Comparison of ENCODE assay signal across 18 cellular contexts in genomic region chr7:6284461-6285360, GRCh38. TPM values are rescaled to one million over a fixed set of nuclear protein-coding genes. Genes with fewer than 3 reads are reported as not detected.
DNase-seq lines count a peak whose midpoint lies in the region; ATAC-seq and TF ChIP-seq lines count a peak whose summit lies in the region.
"Had no signal": no experiment of that assay in that cellular context is flagged by ENCODE, and none has a peak within 500 bp of the region (broad histone marks: within the 10 kb centered on the region; RNA-seq: fewer than 3 reads in every experiment).

No MANE protein-coding gene starts in this region.

- TF ChIP-seq CTCF in neural progenitor cell (IDR thresholded peaks at IDR 0.05) (no peak), foreskin fibroblast (IDR thresholded peaks at IDR 0.05; ENCODE audit: low read depth, low read length) (no peak)

- no peak overlapping the region for H3K27ac ChIP-seq in neural progenitor cell
- H3K27ac ChIP-seq: gastroesophageal sphincter, Peyer's patch, uterus had no signal

- H3K27me3 ChIP-seq in neural progenitor cell, result no peaks in the 10 kb centered on the region
- H3K27me3 ChIP-seq: gastroesophageal sphincter, Peyer's patch, uterus had no signal

- H3K4me1 ChIP-seq in neural progenitor cell, result no peaks in the 10 kb centered on the region
- H3K4me1 ChIP-seq: gastroesophageal sphincter, Peyer's patch, uterus had no signal

- no peak overlapping the region for H3K4me2 ChIP-seq in neural progenitor cell

- H3K4me1 Mint-ChIP-seq in neural progenitor cell, result no peaks in the 10 kb centered on the region
- H3K4me1 Mint-ChIP-seq in activated T-helper 2 cell treated with anti-CD3 and anti-CD28 coated beads, Interferon-gamma antibody, Interleukin-2, Interleukin-4, amounts not matched to agents 10 μg/mL and 5 μg/mL and 100 μg/mL, durations not matched to agents 14 hours and 24 hours and 36 hours (ENCODE audit: low read depth), result no peaks in the 10 kb centered on the region
- H3K4me1 Mint-ChIP-seq: B cell had no signal

- peaks cover 2% of the 10 kb centered on the region for H3K27me3 Mint-ChIP-seq in neural progenitor cell (ENCODE audit: insufficient read depth, low read depth)
- no peaks in the 10 kb centered on the region for H3K27me3 Mint-ChIP-seq in activated T-helper 2 cell treated with anti-CD3 and anti-CD28 coated beads, Interferon-gamma antibody, Interleukin-2, Interleukin-4, amounts not matched to agents 10 μg/mL and 5 μg/mL and 100 μg/mL, durations not matched to agents 14 hours and 24 hours and 36 hours (ENCODE audit: low read depth)
- H3K27me3 Mint-ChIP-seq: B cell had no signal

- no peak overlapping the region for H3K4me3 Mint-ChIP-seq in neural progenitor cell
- H3K4me3 Mint-ChIP-seq in activated T-helper 2 cell treated with anti-CD3 and anti-CD28 coated beads, Interferon-gamma antibody, Interleukin-2, Interleukin-4, amounts not matched to agents 10 μg/mL and 5 μg/mL and 100 μg/mL, durations not matched to agents 14 hours and 24 hours and 36 hours (ENCODE audit: low read depth), result no peak overlapping the region
- H3K4me3 Mint-ChIP-seq: B cell; stimulated activated effector memory CD8-positive, alpha-beta T cell treated with anti-CD3 and anti-CD28 coated beads, Interleukin-12 subunit alpha, Interleukin-12 subunit beta, amount 100 ng/mL, for 72 hours had no signal

- no peaks in the 10 kb centered on the region for H3F3A ChIP-seq in neural progenitor cell (ENCODE audit: low read depth)

- H3K36me3 Mint-ChIP-seq in neural progenitor cell, result no peaks in the 10 kb centered on the region
- no peaks in the 10 kb centered on the region for H3K36me3 Mint-ChIP-seq in activated T-helper 2 cell treated with anti-CD3 and anti-CD28 coated beads, Interferon-gamma antibody, Interleukin-2, Interleukin-4, amounts not matched to agents 10 μg/mL and 5 μg/mL and 100 μg/mL, durations not matched to agents 14 hours and 24 hours and 36 hours (ENCODE audit: low read depth)
- H3K36me3 Mint-ChIP-seq: stimulated activated effector memory CD8-positive, alpha-beta T cell treated with anti-CD3 and anti-CD28 coated beads, Interleukin-12 subunit alpha, Interleukin-12 subunit beta, amount 100 ng/mL, for 72 hours had no signal

- H3K79me2 ChIP-seq in neural progenitor cell (ENCODE audit: low read depth), result no peaks in the 10 kb centered on the region

- H4K20me1 ChIP-seq in neural progenitor cell (ENCODE audit: low read depth), result no peaks in the 10 kb centered on the region

- intact Hi-C loops in activated T-helper 2 cell treated with anti-CD3 and anti-CD28 coated beads, Interferon-gamma antibody, Interleukin-2, Interleukin-4, amounts not matched to agents 10 μg/mL and 5 μg/mL and 100 μg/mL, durations not matched to agents 14 hours and 24 hours and 36 hours (cut with micrococcal nuclease), result no loop called here

- ATAC-seq in GM21576 (IDR thresholded peaks at IDR 0.05; ENCODE audit: unreplicated experiment), result no peak
- ATAC-seq: gastroesophageal sphincter; stimulated activated effector memory CD8-positive, alpha-beta T cell treated with anti-CD3 and anti-CD28 coated beads, Interleukin-12 subunit alpha, Interleukin-12 subunit beta, amount 100 ng/mL, for 72 hours had no signal

- H3K36me3 ChIP-seq in neural progenitor cell, result no peaks in the 10 kb centered on the region
- H3K36me3 ChIP-seq: gastroesophageal sphincter, Peyer's patch, uterus had no signal

- H3K9me3 ChIP-seq in neural progenitor cell (ENCODE audit: low read depth), result no peaks in the 10 kb centered on the region
- H3K9me3 ChIP-seq: gastroesophageal sphincter, Peyer's patch, uterus had no signal

- H3K9ac ChIP-seq in neural progenitor cell, result no peak overlapping the region

- no peak overlapping the region for H3K4me3 ChIP-seq in neural progenitor cell
- H3K4me3 ChIP-seq in foreskin fibroblast (ENCODE audit: low read depth in 1 of 2, low read length in 2 of 2), result no peak overlapping the region
- H3K4me3 ChIP-seq: gastroesophageal sphincter, Peyer's patch, uterus had no signal

- H3K9me3 Mint-ChIP-seq in neural progenitor cell, result peaks cover 4% of the 10 kb centered on the region
- H3K9me3 Mint-ChIP-seq in activated T-helper 2 cell treated with anti-CD3 and anti-CD28 coated beads, Interferon-gamma antibody, Interleukin-2, Interleukin-4, amounts not matched to agents 10 μg/mL and 5 μg/mL and 100 μg/mL, durations not matched to agents 14 hours and 24 hours and 36 hours, result no peaks in the 10 kb centered on the region
- H3K9me3 Mint-ChIP-seq: stimulated activated effector memory CD8-positive, alpha-beta T cell treated with anti-CD3 and anti-CD28 coated beads, Interleukin-12 subunit alpha, Interleukin-12 subunit beta, amount 100 ng/mL, for 72 hours had no signal

- H3K27ac Mint-ChIP-seq in neural progenitor cell, result peak overlapping the region; percentile 66
- no peak overlapping the region for H3K27ac Mint-ChIP-seq in activated T-helper 2 cell treated with anti-CD3 and anti-CD28 coated beads, Interferon-gamma antibody, Interleukin-2, Interleukin-4, amounts not matched to agents 10 μg/mL and 5 μg/mL and 100 μg/mL, durations not matched to agents 14 hours and 24 hours and 36 hours
- H3K27ac Mint-ChIP-seq: B cell; stimulated activated effector memory CD8-positive, alpha-beta T cell treated with anti-CD3 and anti-CD28 coated beads, Interleukin-12 subunit alpha, Interleukin-12 subunit beta, amount 100 ng/mL, for 72 hours had no signal

- peak; percentile 73 for DNase-seq in Daoy (ENCODE audit: low read depth)
- peak; percentile 88 for DNase-seq in M059J (ENCODE audit: low read depth)
- DNase-seq in dermis blood vessel endothelial cell, result peak; percentile 59
- DNase-seq in neural progenitor cell (ENCODE audit: low spot score), result no peak
- no peak for DNase-seq in foreskin fibroblast
- DNase-seq in HuH-7 (ENCODE audit: low spot score), result no peak
- no peak for DNase-seq in activated T-helper 2 cell treated with anti-CD3 and anti-CD28 coated beads, Interferon-gamma antibody, Interleukin-2, Interleukin-4, amounts not matched to agents 10 μg/mL and 5 μg/mL and 100 μg/mL, durations not matched to agents 14 hours and 24 hours and 36 hours (ENCODE audit: low spot score)
- DNase-seq: activated CD4-positive, alpha-beta T cell treated with anti-CD3 and anti-CD28 coated beads, Interleukin-2, amount 50 U/mL, for 4 hours; activated effector memory CD4-positive, alpha-beta T cell treated with anti-CD3 and anti-CD28 coated beads, Interleukin-2, amount 50 U/mL, for 16 hours; kidney glomerular epithelial cell; NCI-H1436 treated with DMSO at 0.1 percent for 48 hours; stimulated activated CD4-positive, alpha-beta T cell treated with anti-CD3 and anti-CD28 coated beads, Interleukin-4, amount 100 ng/mL, for 24 hours; uterus had no signal

- H2AFZ ChIP-seq in neural progenitor cell (replicated peaks), result no peak overlapping the region

RNA-seq across cellular contexts. Expression of gene CYTH3, which starts 12.3 kb away (rescaled TPM):
- total RNA-seq in Daoy (2014; rRNA removed; shearing (Covaris generic)), result 8.4 and 10.2 TPM in 2 replicates
- 15.0 and 29.6 TPM in 2 replicates for total RNA-seq in M059J (2014; rRNA removed; shearing (Covaris generic))
- 18.0 and 20.1 TPM in 2 replicates for total RNA-seq in dermis blood vessel endothelial cell
- total RNA-seq in neural progenitor cell (ENCODE audit: low replicate concordance), result 10.9 and 16.5 TPM in 2 replicates
- 0.85 and 1.2 TPM in 2 replicates for total RNA-seq in activated T-helper 2 cell treated with anti-CD3 and anti-CD28 coated beads, Interferon-gamma antibody, Interleukin-2, Interleukin-4, amounts not matched to agents 10 μg/mL and 5 μg/mL and 100 μg/mL, durations not matched to agents 14 hours and 24 hours and 36 hours

Comparison
In these comparisons a context has a peak if more than half of its experiments do, and no peak if none do; other contexts are left out.
1. DNase-seq: peak in Daoy (single experiment), M059J (single experiment) and dermis blood vessel endothelial cell (single experiment); none in neural progenitor cell (single experiment), foreskin fibroblast (0 of 2), HuH-7 (single experiment) and activated T-helper 2 cell treated with anti-CD3 and anti-CD28 coated beads, Interferon-gamma antibody, Interleukin-2, Interleukin-4, amounts not matched to agents 10 μg/mL and 5 μg/mL and 100 μg/mL, durations not matched to agents 14 hours and 24 hours and 36 hours (single experiment).